24 cellular contexts compared by ENCODE assay signal in the genomic region with DNA sequence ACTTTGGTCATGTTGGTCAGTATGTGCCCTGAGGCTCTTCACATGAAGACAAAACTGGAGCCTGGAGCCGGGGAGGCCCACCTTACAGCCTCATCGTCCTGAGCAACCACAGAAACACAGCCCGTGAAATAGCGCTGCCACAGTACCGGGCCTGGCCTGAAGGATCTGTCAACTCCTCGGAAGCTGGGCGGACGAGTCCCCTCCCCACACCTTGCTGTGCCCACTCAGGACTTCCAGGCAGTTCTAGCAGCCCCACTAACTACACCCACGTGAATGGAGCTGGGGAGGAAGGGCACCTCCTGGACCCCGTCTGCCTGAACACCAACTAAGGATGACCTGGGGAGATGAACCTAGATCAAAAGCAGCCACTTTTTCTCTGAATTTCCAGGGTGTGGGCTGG. TPM values are rescaled to one million over a fixed set of nuclear protein-coding genes. Genes with fewer than 3 reads are reported as not detected.
DNase-seq lines count a peak whose midpoint lies in the region; ATAC-seq, FAIRE-seq and TF ChIP-seq lines count a peak whose summit lies in the region.
"Had no signal": no experiment of that assay in that cellular context is flagged by ENCODE, and none has a peak within 500 bp of the region (broad histone marks: within the 10 kb centered on the region; RNA-seq: fewer than 3 reads in every experiment).

No MANE protein-coding gene starts in this region.

- no peak for ATAC-seq in GM21737 (IDR thresholded peaks at IDR 0.05; ENCODE audit: unreplicated experiment)
- ATAC-seq: PC-3 had no signal

- H3K4me1 ChIP-seq in mesenchymal stem cell (ENCODE audit: control insufficient read depth, insufficient read depth, low read depth, low read length) = peaks cover 7% of the 10 kb centered on the region
- H3K4me1 ChIP-seq: HAP-1 had no signal

- FAIRE-seq in GM12892 (lab: Jason Lieb, UNC) = no peak
- FAIRE-seq: GM19239 had no signal

- H3K36me3 ChIP-seq in H7 (replicated peaks; ENCODE audit: control insufficient read depth, insufficient read depth, low read length) (peaks cover 3% of the 10 kb centered on the region), mesenchymal stem cell (ENCODE audit: control insufficient read depth in 1 of 2, insufficient read depth in 2 of 2, low read depth in 1 of 2, low read length in 2 of 2) (peaks cover 15 to 16% of the 10 kb centered on the region in 2 experiments)

- H3K27me3 ChIP-seq in H7 (ENCODE audit: control insufficient read depth, insufficient read depth, low read length) (no peaks in the 10 kb centered on the region), mesenchymal stem cell (ENCODE audit: control insufficient read depth in 1 of 2, insufficient read depth in 1 of 2, low read length in 2 of 2) (no peaks in the 10 kb centered on the region)

- H3K14ac ChIP-seq in mesenchymal stem cell (ENCODE audit: low read length in 2 of 2) = no peak overlapping the region

- DNase-seq in GM12892 (ENCODE audit: insufficient read length) (no peak), H7 (peak; percentile 33), mesenchymal stem cell (no peak), activated gamma-delta T cell (lab: John Stamatoyannopoulos, UW) (no peak), NCI-H1092 treated with DMSO at 0.1 percent for 48 hours (lab: John Stamatoyannopoulos, UW) (no peak)
- DNase-seq in activated CD4-positive, alpha-beta T cell treated with anti-CD3 and anti-CD28 coated beads for 48 hours = no peak
- DNase-seq: C1 segment of cervical spinal cord; CD8-positive, alpha-beta memory T cell; DMS79 treated with DMSO at 0.1 percent for 48 hours; GF-D8; Kasumi-1; NCI-H2029; NCI-H446; NCI-H526; NCI-H82; NK-92 treated with Interleukin-12 subunit alpha and Interleukin-12 subunit beta, amount 100 ng/mL, for 24 hours; PC-3; SK-N-SH had no signal

- no peak overlapping the region for H2AFZ ChIP-seq in mesenchymal stem cell (ENCODE audit: low read depth, low read length)

- peaks cover 2% of the 10 kb centered on the region for H3K79me1 ChIP-seq in mesenchymal stem cell (replicated peaks; ENCODE audit: low read length, poor library complexity, severe bottlenecking)

- no peak overlapping the region for H3K18ac ChIP-seq in mesenchymal stem cell (ENCODE audit: low read depth in 1 of 2, low read length in 2 of 2)

- no peaks in the 10 kb centered on the region for H3K9me3 ChIP-seq in mesenchymal stem cell (ENCODE audit: control insufficient read depth, low read length)
- H3K9me3 ChIP-seq: HAP-1, SK-N-SH had no signal

- H3K4me3 ChIP-seq in H7 (ENCODE audit: insufficient read depth, low read depth, low read length) (no peak overlapping the region), mesenchymal stem cell (ENCODE audit: insufficient read depth in 1 of 2, low read depth in 1 of 2, low read length in 2 of 2) (no peak overlapping the region)
- H3K4me3 ChIP-seq: HAP-1 had no signal

- H2AK5ac ChIP-seq in mesenchymal stem cell (ENCODE audit: low read length, severe bottlenecking) = peak overlapping the region; percentile 3

- TF ChIP-seq CTCF in VCaP (conservative IDR thresholded peaks at IDR 0.05) = no peak

- no peak overlapping the region for H2BK5ac ChIP-seq in mesenchymal stem cell (ENCODE audit: low read depth, low read length, poor library complexity, severe bottlenecking)

- TF ChIP-seq POLR2A in GM12892 (IDR thresholded peaks at IDR 0.05; ENCODE audit: low read depth, low read length) = peak; percentile 30; the same call in 1 of the 2 replicates

- H4K8ac ChIP-seq in mesenchymal stem cell (ENCODE audit: low read length) = no peak overlapping the region

- WGBS in mesenchymal stem cell = 85% methylated on average over 10 of the region's 10 CpGs

- no peak overlapping the region for H3K23ac ChIP-seq in mesenchymal stem cell (ENCODE audit: low read length in 2 of 2)

- H2BK15ac ChIP-seq in mesenchymal stem cell (ENCODE audit: low read depth, poor library complexity, severe bottlenecking) = no peak overlapping the region

- H2BK120ac ChIP-seq in mesenchymal stem cell (ENCODE audit: low read depth, low read length) = no peak overlapping the region

- H3K27ac ChIP-seq in VCaP (peak overlapping the region; percentile 49; the same call in 1 of the 2 replicates), mesenchymal stem cell (ENCODE audit: low read length, poor library complexity, severe bottlenecking) (no peak overlapping the region)

- no peak overlapping the region for H3K9ac ChIP-seq in mesenchymal stem cell (ENCODE audit: low read length)
- H3K9ac ChIP-seq: SK-N-SH had no signal

- no peak overlapping the region for H2BK12ac ChIP-seq in mesenchymal stem cell (ENCODE audit: low read length in 2 of 2)

- no peak overlapping the region for H3K4ac ChIP-seq in mesenchymal stem cell (ENCODE audit: low read depth in 1 of 2, low read length in 2 of 2)

- no peak overlapping the region for H4K91ac ChIP-seq in mesenchymal stem cell (ENCODE audit: low read length)

- no peak overlapping the region for H3K4me2 ChIP-seq in mesenchymal stem cell (ENCODE audit: low read length, poor library complexity, severe bottlenecking)
- H3K4me2 ChIP-seq: SK-N-SH had no signal

RNA-seq across cellular contexts. Expression of a gene that starts 24.7 kb away (rescaled TPM):
- 8.3 TPM for polyA plus RNA-seq in GM12892 (2012; ENCODE audit: missing spikeins)
- total RNA-seq in H7 (2014; rRNA removed; shearing (Covaris generic)) = 34.4 and 38.4 TPM in 2 replicates
- polyA plus RNA-seq in mesenchymal stem cell (2013, experiment 1 of 2) = 10.6 TPM
- polyA plus RNA-seq in mesenchymal stem cell (2013, experiment 2 of 2) = 11.2 TPM

RNA-seq across cellular contexts. Expression of a gene that starts 33.4 kb away (rescaled TPM):
- not detected for polyA plus RNA-seq in GM12892 (2012; ENCODE audit: missing spikeins)
- total RNA-seq in H7 (2014; rRNA removed; shearing (Covaris generic)) = 971 and 2,272 TPM in 2 replicates
- not detected for polyA plus RNA-seq in mesenchymal stem cell (2013, experiment 1 of 2)
- 0.01 TPM for polyA plus RNA-seq in mesenchymal stem cell (2013, experiment 2 of 2)
- total RNA-seq: A673; CD8-positive, alpha-beta memory T cell; M059J; PC-3 had no signal
- polyA plus RNA-seq: CD8-positive, alpha-beta memory T cell; SK-N-SH had no signal

RNA-seq across cellular contexts. Expression of a gene that starts 50.4 kb away (rescaled TPM):
- 48.3 TPM for polyA plus RNA-seq in GM12892 (2012; ENCODE audit: missing spikeins)
- 308 and 356 TPM in 2 replicates for total RNA-seq in H7 (2014; rRNA removed; shearing (Covaris generic))
- polyA plus RNA-seq in mesenchymal stem cell (2013, experiment 1 of 2) = 31.6 TPM
- polyA plus RNA-seq in mesenchymal stem cell (2013, experiment 2 of 2) = 32.5 TPM
